8 cellular contexts compared by ENCODE assay signal in genomic region chr10:102452672-102453340, GRCh38. TPM values are rescaled to one million over a fixed set of nuclear protein-coding genes. Genes with fewer than 3 reads are reported as not detected.
DNase-seq lines count a peak whose midpoint lies in the region; ATAC-seq, FAIRE-seq and TF ChIP-seq lines count a peak whose summit lies in the region.

No MANE protein-coding gene starts in this region.

- peaks cover 72% of the 10 kb centered on the region for H3K36me3 Mint-ChIP-seq in activated T-cell treated with anti-CD3 and anti-CD28 coated beads, Interleukin-2, amount 50 U/mL, for 24 hours (ENCODE audit: low read depth)

- peaks cover 35% of the 10 kb centered on the region for H3K4me1 Mint-ChIP-seq in activated T-cell treated with anti-CD3 and anti-CD28 coated beads, Interleukin-2, amount 50 U/mL, for 24 hours (ENCODE audit: low read depth)

- CTCF ChIA-PET in A549 (lab: Yijun Ruan, JAX): interaction anchor here (0.6 to 3.7 kb wide), 8 partner anchors 8 to 68 kb away, joined by 3 to 20 read pairs (median 3); no protein-coding TSS in a partner anchor

- no peak for TF ChIP-seq RAD21 in A549 (conservative IDR thresholded peaks at IDR 0.05 in 1 of 2, IDR thresholded peaks at IDR 0.05 in 1 of 2)

- H3K27ac ChIP-seq in A549: peak overlapping the region in 1 of 2 experiments; percentile 52; a peak in 2 of 6 replicates

- DNase-seq in A549 (ENCODE audit: low read depth in 1 of 2, low spot score in 1 of 2) (peak in 1 of 2 experiments; percentile 47), LHCN-M2 (ENCODE audit: low read depth) (peak; percentile 88), foreskin fibroblast (peak; percentile 85 to 94), cortex of kidney (lab: John Stamatoyannopoulos, UW) (no peak), GOT3 (lab: John Stamatoyannopoulos, UW) (no peak)
- DNase-seq in activated T-cell treated with anti-CD3 and anti-CD28 coated beads, Interleukin-2, amount 50 U/mL, for 24 hours: peak; percentile 71
- peak; percentile 40 to 77 for DNase-seq in stimulated activated CD4-positive, alpha-beta T cell treated with anti-CD3 and anti-CD28 coated beads, Interleukin-12 subunit alpha, Interleukin-12 subunit beta, amount 100 ng/mL, for 24 hours (ENCODE audit: low read depth in 2 of 2)

- no peak for FAIRE-seq in A549 (lab: Jason Lieb, UNC)

- H3K27me3 Mint-ChIP-seq in activated T-cell treated with anti-CD3 and anti-CD28 coated beads, Interleukin-2, amount 50 U/mL, for 24 hours: no peaks in the 10 kb centered on the region

- H3K4me1 ChIP-seq in A549: peaks cover 55% of the 10 kb centered on the region

- no peak overlapping the region for H3K4me3 ChIP-seq in A549
- no peak overlapping the region for H3K4me3 ChIP-seq in foreskin fibroblast (ENCODE audit: low read depth in 1 of 2, low read length in 2 of 2)

- ATAC-seq in A549: 0 out of 6 replicates have a peak, but pooled peaks of 1 of the 2 experiments have one; percentile 28
- ATAC-seq in HG03196 (IDR thresholded peaks at IDR 0.05; ENCODE audit: unreplicated experiment): no peak

- TF ChIP-seq CTCF in A549 (IDR thresholded peaks at IDR 0.05) (no peak), foreskin fibroblast (IDR thresholded peaks at IDR 0.05; ENCODE audit: low read depth, low read length) (no peak)

- H3K4me2 ChIP-seq in A549: peak overlapping the region; percentile 44

- no peaks in the 10 kb centered on the region for H3K9me3 Mint-ChIP-seq in activated T-cell treated with anti-CD3 and anti-CD28 coated beads, Interleukin-2, amount 50 U/mL, for 24 hours

- H3K9me3 ChIP-seq in A549: no peaks in the 10 kb centered on the region

- POLR2A ChIA-PET in A549 (lab: Yijun Ruan, JAX): interaction anchor here (1.5 kb wide), 1 partner anchor 20 kb away, joined by 3 read pairs; the partner anchor contains the start of gene CUEDC2

- H3K27ac Mint-ChIP-seq in activated T-cell treated with anti-CD3 and anti-CD28 coated beads, Interleukin-2, amount 50 U/mL, for 24 hours: peak overlapping the region; percentile 97

- H3K4me3 Mint-ChIP-seq in activated T-cell treated with anti-CD3 and anti-CD28 coated beads, Interleukin-2, amount 50 U/mL, for 24 hours: peak overlapping the region; percentile 90

- no peak for TF ChIP-seq EP300 in A549 (IDR thresholded peaks at IDR 0.05)

- 42% methylated on average over 3 of the region's 3 CpGs for WGBS in A549 (ENCODE audit: missing lambda C conversion rate)

- TF ChIP-seq POLR2A in A549 (IDR thresholded peaks at IDR 0.05; ENCODE audit: low read length): no peak

TF ChIP-seq in A549, 52 proteins besides CTCF, POLR2A, EP300 and RAD21 (continues in another document):
- TF ChIP-seq CHD2 (IDR thresholded peaks at IDR 0.05; ENCODE audit: low read length, partially characterized antibody): no peak
- TF ChIP-seq MAZ (IDR thresholded peaks at IDR 0.05; ENCODE audit: borderline replicate concordance, low read depth, low read length): no peak
- no peak for TF ChIP-seq POLR2AphosphoS2 (conservative IDR thresholded peaks at IDR 0.05; ENCODE audit: low read length)
- TF ChIP-seq CHD4 (IDR thresholded peaks at IDR 0.05; ENCODE audit: borderline replicate concordance): no peak
- TF ChIP-seq ATOH8 (CRISPR knock-in tag; IDR thresholded peaks at IDR 0.05; ENCODE audit: low read depth): no peak
- no peak for TF ChIP-seq HOXA7 (CRISPR knock-in tag; IDR thresholded peaks at IDR 0.05)
- TF ChIP-seq TFCP2L1 (CRISPR knock-in tag; IDR thresholded peaks at IDR 0.05): no peak
- TF ChIP-seq MAFK (IDR thresholded peaks at IDR 0.05; ENCODE audit: partially characterized antibody): no peak
- no peak for TF ChIP-seq FOXS1 (CRISPR knock-in tag; IDR thresholded peaks at IDR 0.05)
- TF ChIP-seq KDM1A (IDR thresholded peaks at IDR 0.05; ENCODE audit: low read depth): peak; percentile 42; the same call in 1 of the 2 replicates
- TF ChIP-seq HMGXB4 (CRISPR knock-in tag; IDR thresholded peaks at IDR 0.05; ENCODE audit: borderline replicate concordance): no peak
- TF ChIP-seq EHF (CRISPR knock-in tag; IDR thresholded peaks at IDR 0.05): no peak
- no peak for TF ChIP-seq TP53 (CRISPR knock-in tag; IDR thresholded peaks at IDR 0.05)
- TF ChIP-seq RFX5 (IDR thresholded peaks at IDR 0.05): no peak
- no peak for TF ChIP-seq JUNB (IDR thresholded peaks at IDR 0.05)
- TF ChIP-seq USF2 (IDR thresholded peaks at IDR 0.05): no peak
- no peak for TF ChIP-seq NR3C1 (IDR thresholded peaks at IDR 0.05)
- TF ChIP-seq ZNF302 (CRISPR knock-in tag; IDR thresholded peaks at IDR 0.05): no peak
- TF ChIP-seq CEBPB (IDR thresholded peaks at IDR 0.05): 0 out of 4 replicates have a peak, but pooled peaks of 1 of the 2 experiments have one; percentile 9
- peak in 1 of 2 experiments; percentile 24; a peak in 1 of 5 replicates for TF ChIP-seq JUN (IDR thresholded peaks at IDR 0.05)
- TF ChIP-seq ZFP36 (IDR thresholded peaks at IDR 0.05; ENCODE audit: borderline replicate concordance, partially characterized antibody): peak; percentile 41
- no peak for TF ChIP-seq FOSL2 (IDR thresholded peaks at IDR 0.05)
- peak; percentile 89 for TF ChIP-seq FOSL2 (CRISPR knock-in tag; IDR thresholded peaks at IDR 0.05)

RNA-seq across cellular contexts. Expression of gene C10orf95, which starts 1.5 kb away (rescaled TPM):
- polyA plus RNA-seq in A549 (2011; rRNA removed) (0.09 and 0.12 TPM in 2 replicates), A549 (2017; fragmentation: RNase III; extraction: RNeasy Plus Mini Kit Qiagen cat#74134 plus additional on column Dnase treatment) (0.07 to 0.13 TPM (median 0.07 TPM) in 3 replicates)
- polyA plus RNA-seq in A549 (2012; cell fraction: cytosol; rRNA removed): 0.20 and 0.31 TPM in 2 replicates
- 0.13 and 0.16 TPM in 2 replicates for polyA plus RNA-seq in A549 (2012; cell fraction: nucleus; rRNA removed)
- polyA minus RNA-seq in A549 (2011; rRNA and poly(A)+ RNA removed): 0.24 and 0.33 TPM in 2 replicates
- total RNA-seq in LHCN-M2 (2014; rRNA removed): 0.06 TPM in 1 of 2 replicates, not detected in the other
- polyA plus RNA-seq in LHCN-M2 (2012): not detected

RNA-seq across cellular contexts. Expression of gene CUEDC2, which starts 20.4 kb away (rescaled TPM):
- polyA plus RNA-seq in A549 (2011; rRNA removed) (42.5 and 43.7 TPM in 2 replicates), A549 (2017; fragmentation: RNase III; extraction: RNeasy Plus Mini Kit Qiagen cat#74134 plus additional on column Dnase treatment) (52.1 to 69.3 TPM (median 67.4 TPM) in 3 replicates)
- polyA plus RNA-seq in A549 (2012; cell fraction: cytosol; rRNA removed): 58.5 and 59.9 TPM in 2 replicates
- 74.7 and 75.8 TPM in 2 replicates for polyA plus RNA-seq in A549 (2012; cell fraction: nucleus; rRNA removed)
- 28.0 and 34.8 TPM in 2 replicates for polyA minus RNA-seq in A549 (2011; rRNA and poly(A)+ RNA removed)
- total RNA-seq in LHCN-M2 (2014; rRNA removed): 89.3 and 91.4 TPM in 2 replicates
- polyA plus RNA-seq in LHCN-M2 (2012): 106 TPM

RNA-seq across cellular contexts. Expression of gene FBXL15, which starts 32.2 kb away (rescaled TPM):
- polyA plus RNA-seq in A549 (2011; rRNA removed): 3.7 and 4.8 TPM in 2 replicates
- 15.0 and 18.4 TPM in 2 replicates for polyA plus RNA-seq in A549 (2012; cell fraction: cytosol; rRNA removed)
- polyA plus RNA-seq in A549 (2012; cell fraction: nucleus; rRNA removed): 29.5 and 44.2 TPM in 2 replicates
- polyA plus RNA-seq in A549 (2017; fragmentation: RNase III; extraction: RNeasy Plus Mini Kit Qiagen cat#74134 plus additional on column Dnase treatment): 8.7 to 10.4 TPM (median 9.4 TPM) in 3 replicates
- 2.8 and 3.2 TPM in 2 replicates for polyA minus RNA-seq in A549 (2011; rRNA and poly(A)+ RNA removed)
- 15.9 and 22.5 TPM in 2 replicates for total RNA-seq in LHCN-M2 (2014; rRNA removed)
- polyA plus RNA-seq in LHCN-M2 (2012): 7.9 TPM

RNA-seq across cellular contexts. Expression of gene PSD, which starts 34.2 kb away (rescaled TPM):
- polyA plus RNA-seq in A549 (2011; rRNA removed): 0.14 and 0.19 TPM in 2 replicates
- polyA plus RNA-seq in A549 (2012; cell fraction: cytosol; rRNA removed): 0.28 and 0.54 TPM in 2 replicates
- 0.45 and 0.83 TPM in 2 replicates for polyA plus RNA-seq in A549 (2012; cell fraction: nucleus; rRNA removed)
- polyA plus RNA-seq in A549 (2017; fragmentation: RNase III; extraction: RNeasy Plus Mini Kit Qiagen cat#74134 plus additional on column Dnase treatment): 0.42 to 0.75 TPM (median 0.70 TPM) in 3 replicates
- 0.15 and 0.66 TPM in 2 replicates for polyA minus RNA-seq in A549 (2011; rRNA and poly(A)+ RNA removed)
- 0.46 TPM in 1 of 2 replicates, not detected in the other for total RNA-seq in LHCN-M2 (2014; rRNA removed)
- polyA plus RNA-seq in LHCN-M2 (2012): 1.6 TPM

RNA-seq across cellular contexts. Expression of gene ACTR1A, which starts 49.7 kb away (rescaled TPM):
- 114 and 135 TPM in 2 replicates for polyA plus RNA-seq in A549 (2011; rRNA removed)
- 86.7 and 109 TPM in 2 replicates for polyA plus RNA-seq in A549 (2012; cell fraction: cytosol; rRNA removed)
- polyA plus RNA-seq in A549 (2012; cell fraction: nucleus; rRNA removed): 98.9 and 106 TPM in 2 replicates
- 81.3 to 86.1 TPM (median 85.8 TPM) in 3 replicates for polyA plus RNA-seq in A549 (2017; fragmentation: RNase III; extraction: RNeasy Plus Mini Kit Qiagen cat#74134 plus additional on column Dnase treatment)
- polyA minus RNA-seq in A549 (2011; rRNA and poly(A)+ RNA removed): 164 and 202 TPM in 2 replicates
- total RNA-seq in LHCN-M2 (2014; rRNA removed): 139 and 159 TPM in 2 replicates
- polyA plus RNA-seq in LHCN-M2 (2012): 145 TPM

Comparison
In these comparisons a context has a peak if more than half of its experiments do, and no peak if none do; other contexts are left out.
1. DNase-seq: peak in LHCN-M2 (single experiment), activated T-cell treated with anti-CD3 and anti-CD28 coated beads, Interleukin-2, amount 50 U/mL, for 24 hours (single experiment), foreskin fibroblast (2 of 2) and stimulated activated CD4-positive, alpha-beta T cell treated with anti-CD3 and anti-CD28 coated beads, Interleukin-12 subunit alpha, Interleukin-12 subunit beta, amount 100 ng/mL, for 24 hours (2 of 2); none in cortex of kidney (single experiment) and GOT3 (single experiment).